Comparison of ENCODE assay signal across 21 cellular contexts in the genomic region with DNA sequence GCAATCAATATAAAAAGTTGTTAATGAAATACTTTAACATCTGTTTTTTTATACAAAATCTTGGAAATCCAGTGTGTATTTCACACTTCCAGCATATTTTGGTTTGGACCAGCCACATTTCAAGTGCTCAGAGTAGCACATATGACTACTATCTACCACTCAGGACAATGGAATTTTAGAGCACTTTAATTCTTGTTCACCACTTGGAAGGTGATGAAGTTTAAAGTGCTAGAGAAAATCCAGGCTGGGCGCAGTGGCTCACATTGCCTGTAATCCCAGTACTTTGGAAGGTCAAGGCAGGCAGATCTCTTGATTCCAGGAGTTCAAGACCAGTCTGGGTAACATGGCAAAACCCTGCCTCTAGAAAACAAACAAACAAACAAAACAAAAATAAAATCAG.
"Had no signal": no experiment of that assay in that cellular context is flagged by ENCODE, and none has a peak within 500 bp of the region (broad histone marks: within the 10 kb centered on the region; RNA-seq: fewer than 3 reads in every experiment).

No MANE protein-coding gene starts in this region.

- ATAC-seq: naive thymus-derived CD4-positive, alpha-beta T cell; sciatic nerve; stimulated activated naive B cell treated with anti-CD40 and anti-IgM and Interleukin-4, amounts not matched to agents 10 μg/mL and 1 μg/mL and 100 μg/mL, for 72 hours; stimulated activated naive CD8-positive, alpha-beta T cell treated with anti-CD3 and anti-CD28 coated beads, Interleukin-15, amount 100 ng/mL, for 72 hours; upper lobe of right lung had no signal

- H3K9ac ChIP-seq: parathyroid adenoma had no signal

- H3K27me3 ChIP-seq: colonic mucosa, esophagus squamous epithelium, testis, tibial nerve, upper lobe of right lung, vagina had no signal

- H3K9me3 ChIP-seq: colonic mucosa, esophagus squamous epithelium, prostate gland, testis, tibial nerve, upper lobe of right lung, vagina had no signal

- H2AFZ ChIP-seq: parathyroid adenoma had no signal

- H3K36me3 ChIP-seq: colonic mucosa, esophagus squamous epithelium, prostate gland, upper lobe of right lung, vagina had no signal

- DNase-seq: colonic mucosa; dermis blood vessel endothelial cell; esophagus squamous epithelium; foreskin melanocyte; head of caudate nucleus; islet precursor cell; mammary epithelial cell; naive thymus-derived CD4-positive, alpha-beta T cell; nephron progenitor cell; stimulated activated CD4-positive, alpha-beta T cell treated with anti-CD3 and anti-CD28 coated beads, Interleukin-2, amount 100 ng/mL, for 24 hours; stimulated activated CD4-positive, alpha-beta T cell treated with anti-CD3 and anti-CD28 coated beads, Interleukin-4, amount 100 ng/mL, for 4 hours; stimulated activated naive B cell treated with anti-CD40 and anti-IgM and Interleukin-4, amounts not matched to agents 10 μg/mL and 1 μg/mL and 100 μg/mL, for 72 hours; stimulated activated naive CD8-positive, alpha-beta T cell treated with anti-CD3 and anti-CD28 coated beads, Interleukin-15, amount 100 ng/mL, for 72 hours; testis; upper lobe of right lung had no signal

- H3K27ac ChIP-seq: colonic mucosa, esophagus squamous epithelium, parathyroid adenoma, prostate gland, skin epidermis, testis, tibial nerve, upper lobe of right lung, vagina had no signal

- H3K4me1 ChIP-seq: colonic mucosa, parathyroid adenoma, prostate gland, testis, upper lobe of right lung had no signal

- H3K4me3 ChIP-seq: colonic mucosa, esophagus squamous epithelium, prostate gland, skin epidermis, testis, tibial nerve, upper lobe of right lung, vagina had no signal
